In the genomic region with DNA sequence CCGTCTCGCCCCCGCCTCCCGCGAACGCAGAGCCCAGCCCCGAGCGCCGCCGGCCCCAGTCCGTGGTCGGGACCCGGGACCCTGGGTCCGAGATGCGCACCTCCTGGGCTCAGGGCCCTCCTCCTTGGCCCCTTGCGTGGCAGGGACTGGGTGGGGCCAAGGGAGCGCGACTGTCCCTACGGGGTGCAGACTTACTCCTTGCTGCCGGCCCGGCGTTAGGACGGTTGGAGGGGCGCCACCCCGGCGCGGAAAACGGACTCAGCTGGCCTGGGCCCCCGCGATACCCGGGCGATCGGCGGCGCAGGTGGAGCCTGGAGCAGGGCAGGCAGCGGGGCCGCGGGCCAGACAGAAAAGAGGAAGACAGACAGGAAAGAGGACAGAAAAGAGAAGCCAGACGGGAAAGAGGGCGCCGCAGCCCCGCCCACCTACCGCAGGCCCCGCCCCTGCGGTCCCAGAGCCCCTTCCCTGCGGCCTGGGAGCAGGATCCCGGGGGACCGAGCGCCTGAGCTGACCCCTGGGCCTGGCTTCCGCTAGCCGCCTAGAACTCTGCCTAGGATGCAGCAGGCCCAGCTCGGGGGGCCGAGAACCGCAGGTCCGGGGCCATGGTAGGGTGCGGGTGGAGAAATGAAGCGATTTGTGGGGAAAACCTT, we compare ENCODE assay signal across 8 cellular contexts. TPM values are rescaled to one million over a fixed set of nuclear protein-coding genes. Genes with fewer than 3 reads are reported as not detected.
DNase-seq lines count a peak whose midpoint lies in the region; ATAC-seq and TF ChIP-seq lines count a peak whose summit lies in the region.

GBGT1 (minus strand) TSS at position 356 of the 650 bp plus-strand sequence. CDS start 1,502 bp downstream, outside the sequence.

- no peaks in the 10 kb centered on the region for H3K27me3 ChIP-seq in H9 (ENCODE audit: insufficient read depth, low read length)
- H3K27me3 ChIP-seq in dorsolateral prefrontal cortex: peaks cover 0 to 9% (median 0%) of the 10 kb centered on the region in 45 donors
- no peaks in the 10 kb centered on the region for H3K27me3 ChIP-seq in lower lobe of right lung (ENCODE audit: low read depth)

- H3K23ac ChIP-seq in H9 (ENCODE audit: insufficient read length, low read depth, low read length): no peak within 1 kb of the TSS

- H3K9ac ChIP-seq in H9 (ENCODE audit: extremely low read depth, insufficient read length, low read length): no peak within 1 kb of the TSS

- no peak within 1 kb of the TSS for H2BK20ac ChIP-seq in H9 (ENCODE audit: low read depth, low read length, poor library complexity, severe bottlenecking)

- no CpG with 5 or more reads among the region's 57 CpGs for WGBS in H9 (ENCODE audit: extremely low coverage, insufficient read length, low lambda C conversion rate)

- H2AK5ac ChIP-seq in H9 (ENCODE audit: insufficient read length, low read length): no peak within 1 kb of the TSS

- H4K5ac ChIP-seq in H9 (ENCODE audit: insufficient read length, low read depth, low read length): no peak within 1 kb of the TSS

- H3K4ac ChIP-seq in H9 (ENCODE audit: low read depth, low read length): no peak within 1 kb of the TSS

- H4K91ac ChIP-seq in H9 (ENCODE audit: insufficient read length, low read depth, low read length): no peak within 1 kb of the TSS

- peaks cover 4% of the 10 kb centered on the region for H3K23me2 ChIP-seq in H9 (ENCODE audit: insufficient read length, low read depth, low read length, poor library complexity, severe bottlenecking)

- H3K18ac ChIP-seq in H9 (ENCODE audit: insufficient read length, low read depth, low read length): no peak within 1 kb of the TSS

- H3K4me1 Mint-ChIP-seq in H9 (peaks cover 12% of the 10 kb centered on the region in 2 experiments), T-cell (peaks cover 0 to 18% (median 5%) of the 10 kb centered on the region in 3 donors)

- peaks cover 13% of the 10 kb centered on the region for H3K36me3 ChIP-seq in lower lobe of right lung

- peak within 1 kb of the TSS; percentile 31 for H3K4me2 ChIP-seq in H9 (ENCODE audit: insufficient read depth, insufficient read length, low read length)

- no peaks in the 10 kb centered on the region for H3K9me3 ChIP-seq in H9 (ENCODE audit: control insufficient read depth, low read depth, low read length)
- H3K9me3 ChIP-seq in lower lobe of right lung: no peaks in the 10 kb centered on the region

- TF ChIP-seq CTCF in H9 (conservative IDR thresholded peaks at IDR 0.05) (no peak), dorsolateral prefrontal cortex (IDR thresholded peaks at IDR 0.05 in 54 of 56, conservative IDR thresholded peaks at IDR 0.05 in 2 of 56; ENCODE audit: low read depth in 1 of 56, partially characterized antibody in 56 of 56) (no peak), lower lobe of right lung (IDR thresholded peaks at IDR 0.05) (no peak), subcutaneous adipose tissue (IDR thresholded peaks at IDR 0.05; ENCODE audit: low read depth) (no peak)

- no peaks in the 10 kb centered on the region for H3K9me3 Mint-ChIP-seq in H9
- H3K9me3 Mint-ChIP-seq in T-cell: no peaks in the 10 kb centered on the region

- no peak within 1 kb of the TSS for H2BK12ac ChIP-seq in H9 (ENCODE audit: insufficient read length, low read depth, low read length)

- no peak within 1 kb of the TSS for H2BK120ac ChIP-seq in H9 (ENCODE audit: low read depth, low read length, poor library complexity, severe bottlenecking)

- H2BK15ac ChIP-seq in H9 (ENCODE audit: low read depth, low read length): no peak within 1 kb of the TSS

- H3K14ac ChIP-seq in H9 (ENCODE audit: insufficient read depth, low read length): no peak within 1 kb of the TSS; the same call in 1 of the 2 replicates

- H2AFZ ChIP-seq in H9 (ENCODE audit: low read length): no peak within 1 kb of the TSS

- H3K4me3 Mint-ChIP-seq in H9 (peak within 1 kb of the TSS; percentile 73 to 83), T-cell (peak within 1 kb of the TSS; percentile 70 to 77 (median 71))

- no peak within 1 kb of the TSS for H3T11ph ChIP-seq in H9 (ENCODE audit: low read length)

- POLR2A ChIA-PET in T-cell (lab: Charles Lee): no interaction called here

- no peak within 1 kb of the TSS for H4K8ac ChIP-seq in H9 (replicated peaks; ENCODE audit: insufficient read length, low read depth, low read length)

- H2BK5ac ChIP-seq in H9 (ENCODE audit: insufficient read length, low read length): no peak within 1 kb of the TSS

- H3K27ac Mint-ChIP-seq in H9: no peak within 1 kb of the TSS; a peak in 1 of 7 replicates
- no peak within 1 kb of the TSS for H3K27ac Mint-ChIP-seq in T-cell

- peaks cover 8 to 10% (median 9%) of the 10 kb centered on the region in 3 experiments; a peak in 5 of 7 replicates for H3K36me3 Mint-ChIP-seq in H9 (ENCODE audit: insufficient read depth in 1 of 3, low read depth in 3 of 3)
- H3K36me3 Mint-ChIP-seq in T-cell: no peaks in the 10 kb centered on the region

- H4K20me1 ChIP-seq in H9 (ENCODE audit: control insufficient read depth, insufficient read depth, insufficient read length): no peaks in the 10 kb centered on the region

- H3K27ac ChIP-seq in H9 (ENCODE audit: insufficient read length, low read depth, low read length) (no peak within 1 kb of the TSS), dorsolateral prefrontal cortex (peak within 1 kb of the TSS in 53 of 59 donors; percentile 3 to 85 (median 62)), lower lobe of right lung (peak within 1 kb of the TSS; percentile 81)

- H3K79me1 ChIP-seq in H9 (ENCODE audit: insufficient read depth, low read depth, low read length, poor library complexity, severe bottlenecking): no peaks in the 10 kb centered on the region

- ATAC-seq in T-cell (replicated peaks in 1 of 4): peak; percentile 36 to 74 (median 61)
- ATAC-seq in lower lobe of right lung: peak; percentile 70 to 78
- no peak for ATAC-seq in HG03095 (IDR thresholded peaks at IDR 0.05; ENCODE audit: unreplicated experiment)

- peaks cover 25% of the 10 kb centered on the region for H3K27me3 Mint-ChIP-seq in H9 (ENCODE audit: low read depth)
- H3K27me3 Mint-ChIP-seq in T-cell: peaks cover 0 to 2% of the 10 kb centered on the region in 2 donors

- DNase-seq in D341Med (ENCODE audit: low spot score) (peak; percentile 56), H9 (peak; percentile 84), T-cell (peak in 10 of 34 experiments; percentile 14 to 44 (median 29)), dorsolateral prefrontal cortex (peak in 3 of 10 donors; percentile 49 to 61 (median 52)), lower lobe of right lung (peak; percentile 87), SW 1271 (lab: John Stamatoyannopoulos, UW) (no peak)

- no peaks in the 10 kb centered on the region for H3K79me2 ChIP-seq in H9 (ENCODE audit: insufficient read depth, low read length)

- intact Hi-C loops in dorsolateral prefrontal cortex (cut with DNase I) (no loop called here), lower lobe of right lung (cut with DNase I) (no loop called here)

- no peaks in the 10 kb centered on the region for H3K4me1 ChIP-seq in H9 (ENCODE audit: insufficient read depth, low read length)
- H3K4me1 ChIP-seq in lower lobe of right lung: peaks cover 28% of the 10 kb centered on the region

- CTCF ChIA-PET in T-cell (lab: Charles Lee): interaction anchor here in 1 of 2 donors (0.6 kb wide), 1 partner anchor 427 kb away, joined by 3 read pairs; no protein-coding TSS in a partner anchor

- H3K56ac ChIP-seq in H9 (ENCODE audit: insufficient read length, low read depth, low read length): no peak within 1 kb of the TSS

- H3K4me3 ChIP-seq in dorsolateral prefrontal cortex (peak within 1 kb of the TSS; percentile 31 to 82 (median 69)), lower lobe of right lung (peak within 1 kb of the TSS; percentile 76)

RNA-seq across cellular contexts. Expression of gene GBGT1, which starts in this region (rescaled TPM):
- total RNA-seq in H9 (2021): 9.3 TPM in 2 replicates
- 10 to 100 TPM in 2 of 5 donors, 1 to 10 TPM in 3; 1.3 to 13.3 (median 7.9) TPM for total RNA-seq in T-cell
- total RNA-seq in dorsolateral prefrontal cortex: 10 to 100 TPM in 109 of 120 experiments, 1 to 10 TPM in 11; 5.8 to 27.4 (median 13.8) TPM
- 38.5 TPM for total RNA-seq in lower lobe of right lung
- 10 to 100 TPM; 10.6 to 32.3 (median 20.5) TPM for total RNA-seq in subcutaneous adipose tissue

Comparison
In these comparisons a context has a peak if more than half of its experiments do, and no peak if none do; other contexts are left out.
1. DNase-seq: peak in D341Med (single experiment), H9 (single experiment) and lower lobe of right lung (single experiment); none in SW 1271 (0 of 2).